ENCODE assay signal across 1 cellular context in the genomic region with DNA sequence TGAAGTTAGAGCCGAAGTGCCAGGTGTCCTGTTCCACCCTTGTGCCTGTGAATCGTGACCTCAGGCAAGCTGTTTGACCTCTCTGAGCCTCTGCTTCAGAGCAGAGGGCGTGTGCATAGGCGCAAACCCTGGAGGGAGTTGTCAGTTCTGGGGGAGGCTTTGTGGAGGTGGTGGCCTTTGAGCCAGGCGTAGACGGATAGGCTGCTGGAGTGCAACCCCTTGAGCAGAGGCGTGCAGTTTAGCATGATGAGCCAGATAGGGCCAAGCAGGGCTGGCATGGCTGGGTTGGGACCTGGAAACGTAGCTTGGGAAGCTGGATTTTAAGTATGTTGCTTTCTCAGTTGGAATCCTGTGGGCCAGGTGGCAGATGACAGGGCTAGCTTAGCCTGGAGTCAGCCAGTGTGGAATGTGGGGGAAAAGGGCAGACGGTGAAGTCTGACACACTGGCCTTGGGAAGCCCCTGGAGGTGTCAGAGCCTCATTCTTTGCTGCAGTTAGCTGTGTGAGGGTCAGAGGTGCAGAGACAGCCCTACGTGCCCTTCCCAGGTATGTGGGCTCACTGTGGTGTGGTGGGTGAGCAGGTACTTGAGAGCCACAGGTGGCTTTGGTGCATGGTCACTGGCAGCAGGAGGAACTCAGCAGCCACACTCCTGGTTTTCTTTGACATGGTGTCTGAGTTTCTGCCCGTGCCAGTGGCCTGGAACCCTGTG.
TF ChIP-seq lines count a peak whose summit lies in the region.

No MANE protein-coding gene starts in this region.

TF ChIP-seq in HepG2, 621 proteins besides CTCF, POLR2A, EP300 and RAD21 (continued from another document):
- TF ChIP-seq ZFP90 (CRISPR knock-in tag; IDR thresholded peaks at IDR 0.05; ENCODE audit: borderline replicate concordance) (no peak), TFE3 (CRISPR knock-in tag; IDR thresholded peaks at IDR 0.05) (no peak), HNF4G (IDR thresholded peaks at IDR 0.05; ENCODE audit: borderline replicate concordance, low read depth, low read length) (0 out of 2 replicates have a peak, but pooled peaks have one; percentile 30), HNF4G (CRISPR knock-in tag; IDR thresholded peaks at IDR 0.05; ENCODE audit: borderline replicate concordance, low read depth) (no peak), ZNF792 (CRISPR knock-in tag; IDR thresholded peaks at IDR 0.05) (0 out of 2 replicates have a peak, but pooled peaks have one; percentile 23), BHLHE40 (IDR thresholded peaks at IDR 0.05; ENCODE audit: low read length) (no peak), USF2 (IDR thresholded peaks at IDR 0.05; ENCODE audit: low read depth, low read length) (no peak), USF2 (CRISPR knock-in tag; IDR thresholded peaks at IDR 0.05; ENCODE audit: borderline replicate concordance) (no peak), TOPORS (CRISPR knock-in tag; IDR thresholded peaks at IDR 0.05) (no peak), SMAD1 (CRISPR knock-in tag; IDR thresholded peaks at IDR 0.05; ENCODE audit: borderline replicate concordance, low read depth) (no peak), KLF11 (CRISPR knock-in tag; IDR thresholded peaks at IDR 0.05) (no peak), ZNF569 (CRISPR knock-in tag; IDR thresholded peaks at IDR 0.05; ENCODE audit: borderline replicate concordance) (no peak), ZSCAN12 (CRISPR knock-in tag; IDR thresholded peaks at IDR 0.05) (no peak), HMG20A (CRISPR knock-in tag; IDR thresholded peaks at IDR 0.05; ENCODE audit: borderline replicate concordance) (no peak), ZNF782 (CRISPR knock-in tag; IDR thresholded peaks at IDR 0.05; ENCODE audit: borderline replicate concordance) (0 out of 2 replicates have a peak, but pooled peaks have one; percentile 13), SALL1 (CRISPR knock-in tag; IDR thresholded peaks at IDR 0.05) (peak; percentile 45), ZUFSP (CRISPR knock-in tag; IDR thresholded peaks at IDR 0.05; ENCODE audit: borderline replicate concordance) (no peak), ZNF33A (CRISPR knock-in tag; IDR thresholded peaks at IDR 0.05; ENCODE audit: borderline replicate concordance) (no peak), HNRNPUL1 (IDR thresholded peaks at IDR 0.05; ENCODE audit: low read depth, low read length) (no peak), STAG1 (CRISPR knock-in tag; IDR thresholded peaks at IDR 0.05) (no peak), TRAFD1 (CRISPR knock-in tag; IDR thresholded peaks at IDR 0.05; ENCODE audit: borderline replicate concordance) (no peak), ZSCAN25 (CRISPR knock-in tag; IDR thresholded peaks at IDR 0.05) (0 out of 2 replicates have a peak, but pooled peaks have one; percentile 45), ATF1 (CRISPR knock-in tag; IDR thresholded peaks at IDR 0.05) (no peak), PAWR (CRISPR knock-in tag; IDR thresholded peaks at IDR 0.05; ENCODE audit: borderline replicate concordance) (no peak), AFF4 (CRISPR knock-in tag; IDR thresholded peaks at IDR 0.05) (no peak), ZNF841 (CRISPR knock-in tag; IDR thresholded peaks at IDR 0.05; ENCODE audit: borderline replicate concordance) (no peak), PAXIP1 (CRISPR knock-in tag; conservative IDR thresholded peaks at IDR 0.05) (peak; percentile 34; the same call in 1 of the 2 replicates), ZNF547 (CRISPR knock-in tag; IDR thresholded peaks at IDR 0.05) (0 out of 2 replicates have a peak, but pooled peaks have one; percentile 65), CAMTA2 (CRISPR knock-in tag; IDR thresholded peaks at IDR 0.05; ENCODE audit: borderline replicate concordance) (no peak), ZFP36L2 (CRISPR knock-in tag; IDR thresholded peaks at IDR 0.05) (no peak), ARNTL (CRISPR knock-in tag; IDR thresholded peaks at IDR 0.05) (0 out of 2 replicates have a peak, but pooled peaks have one; percentile 33), THAP11 (CRISPR knock-in tag; IDR thresholded peaks at IDR 0.05) (0 out of 2 replicates have a peak, but pooled peaks have one; percentile 6), HNRNPL (IDR thresholded peaks at IDR 0.05; ENCODE audit: low read depth, low read length) (0 out of 2 replicates have a peak, but pooled peaks have one; percentile 48), MIER2 (CRISPR knock-in tag; IDR thresholded peaks at IDR 0.05) (no peak; the same call in 1 of the 2 replicates), ZNF768 (CRISPR knock-in tag; IDR thresholded peaks at IDR 0.05) (peak; percentile 95), ZKSCAN1 (IDR thresholded peaks at IDR 0.05; ENCODE audit: low read length) (no peak), ZNF589 (CRISPR knock-in tag; conservative IDR thresholded peaks at IDR 0.05) (no peak), MEIS2 (CRISPR knock-in tag; IDR thresholded peaks at IDR 0.05) (0 out of 2 replicates have a peak, but pooled peaks have one; percentile 39)
- TF ChIP-seq, protein P1, sequence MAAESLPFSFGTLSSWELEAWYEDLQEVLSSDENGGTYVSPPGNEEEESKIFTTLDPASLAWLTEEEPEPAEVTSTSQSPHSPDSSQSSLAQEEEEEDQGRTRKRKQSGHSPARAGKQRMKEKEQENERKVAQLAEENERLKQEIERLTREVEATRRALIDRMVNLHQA (CRISPR knock-in tag; IDR thresholded peaks at IDR 0.05) = no peak
- TF ChIP-seq, protein P2, sequence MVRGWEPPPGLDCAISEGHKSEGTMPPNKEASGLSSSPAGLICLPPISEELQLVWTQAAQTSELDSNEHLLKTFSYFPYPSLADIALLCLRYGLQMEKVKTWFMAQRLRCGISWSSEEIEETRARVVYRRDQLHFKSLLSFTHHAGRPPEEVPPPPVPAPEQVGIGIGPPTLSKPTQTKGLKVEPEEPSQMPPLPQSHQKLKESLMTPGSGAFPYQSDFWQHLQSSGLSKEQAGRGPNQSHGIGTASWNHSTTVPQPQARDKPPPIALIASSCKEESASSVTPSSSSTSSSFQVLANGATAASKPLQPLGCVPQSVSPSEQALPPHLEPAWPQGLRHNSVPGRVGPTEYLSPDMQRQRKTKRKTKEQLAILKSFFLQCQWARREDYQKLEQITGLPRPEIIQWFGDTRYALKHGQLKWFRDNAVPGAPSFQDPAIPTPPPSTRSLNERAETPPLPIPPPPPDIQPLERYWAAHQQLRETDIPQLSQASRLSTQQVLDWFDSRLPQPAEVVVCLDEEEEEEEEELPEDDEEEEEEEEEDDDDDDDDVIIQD (CRISPR knock-in tag; IDR thresholded peaks at IDR 0.05; ENCODE audit: low read depth) = no peak
